In the genomic region with DNA sequence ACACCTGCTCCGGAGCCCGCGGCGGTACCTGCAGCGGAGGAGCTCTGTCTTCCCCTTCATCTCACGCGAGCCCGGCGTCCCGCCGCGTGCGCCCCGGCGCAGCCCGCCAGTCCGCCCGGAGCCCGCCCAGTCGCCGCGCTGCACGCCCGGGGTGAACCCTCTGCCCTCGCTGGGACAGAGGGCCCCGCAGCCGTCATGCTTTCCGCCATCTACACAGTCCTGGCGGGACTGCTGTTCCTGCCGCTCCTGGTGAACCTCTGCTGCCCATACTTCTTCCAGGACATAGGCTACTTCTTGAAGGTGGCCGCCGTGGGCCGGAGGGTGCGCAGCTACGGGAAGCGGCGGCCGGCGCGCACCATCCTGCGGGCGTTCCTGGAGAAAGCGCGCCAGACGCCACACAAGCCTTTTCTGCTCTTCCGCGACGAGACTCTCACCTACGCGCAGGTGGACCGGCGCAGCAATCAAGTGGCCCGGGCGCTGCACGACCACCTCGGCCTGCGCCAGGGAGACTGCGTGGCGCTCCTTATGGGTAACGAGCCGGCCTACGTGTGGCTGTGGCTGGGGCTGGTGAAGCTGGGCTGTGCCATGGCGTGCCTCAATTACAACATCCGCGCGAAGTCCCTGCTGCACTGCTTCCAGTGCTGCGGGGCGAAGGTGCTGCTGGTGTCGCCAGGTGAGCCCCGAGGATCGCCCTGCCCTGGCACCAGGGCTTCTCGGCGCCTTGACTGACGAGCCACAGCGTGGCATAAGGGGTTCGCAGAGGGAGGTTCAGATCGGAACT, we compare ENCODE assay signal across 1 cellular context.
TF ChIP-seq lines count a peak whose summit lies in the region.

No MANE protein-coding gene starts in this region.

TF ChIP-seq in HEK293, 187 proteins besides CTCF, POLR2A, EP300 and RAD21 (continued from another document):
- peak; percentile 30; the same call in 1 of the 2 replicates for TF ChIP-seq ZEB2 (tag by site-specific recombination; IDR thresholded peaks at IDR 0.05)
- TF ChIP-seq, protein P1, sequence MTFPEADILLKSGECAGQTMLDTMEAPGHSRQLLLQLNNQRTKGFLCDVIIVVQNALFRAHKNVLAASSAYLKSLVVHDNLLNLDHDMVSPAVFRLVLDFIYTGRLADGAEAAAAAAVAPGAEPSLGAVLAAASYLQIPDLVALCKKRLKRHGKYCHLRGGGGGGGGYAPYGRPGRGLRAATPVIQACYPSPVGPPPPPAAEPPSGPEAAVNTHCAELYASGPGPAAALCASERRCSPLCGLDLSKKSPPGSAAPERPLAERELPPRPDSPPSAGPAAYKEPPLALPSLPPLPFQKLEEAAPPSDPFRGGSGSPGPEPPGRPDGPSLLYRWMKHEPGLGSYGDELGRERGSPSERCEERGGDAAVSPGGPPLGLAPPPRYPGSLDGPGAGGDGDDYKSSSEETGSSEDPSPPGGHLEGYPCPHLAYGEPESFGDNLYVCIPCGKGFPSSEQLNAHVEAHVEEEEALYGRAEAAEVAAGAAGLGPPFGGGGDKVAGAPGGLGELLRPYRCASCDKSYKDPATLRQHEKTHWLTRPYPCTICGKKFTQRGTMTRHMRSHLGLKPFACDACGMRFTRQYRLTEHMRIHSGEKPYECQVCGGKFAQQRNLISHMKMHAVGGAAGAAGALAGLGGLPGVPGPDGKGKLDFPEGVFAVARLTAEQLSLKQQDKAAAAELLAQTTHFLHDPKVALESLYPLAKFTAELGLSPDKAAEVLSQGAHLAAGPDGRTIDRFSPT (tag by site-specific recombination; IDR thresholded peaks at IDR 0.05) = 0 out of 2 replicates have a peak, but pooled peaks have one; percentile 35
- peak; percentile 29 for TF ChIP-seq ZNF341 (tag by site-specific recombination; IDR thresholded peaks at IDR 0.05; ENCODE audit: low read depth)
- TF ChIP-seq SCRT1 (tag by site-specific recombination; IDR thresholded peaks at IDR 0.05; ENCODE audit: borderline replicate concordance) = 0 out of 2 replicates have a peak, but pooled peaks have one; percentile 10
- 0 out of 2 replicates have a peak, but pooled peaks have one; percentile 41 for TF ChIP-seq ZNF501 (tag by site-specific recombination; IDR thresholded peaks at IDR 0.05)
- TF ChIP-seq ZNF660 (tag by site-specific recombination; IDR thresholded peaks at IDR 0.05) = 0 out of 2 replicates have a peak, but pooled peaks have one; percentile 36
- peak; percentile 82 for TF ChIP-seq ZBTB8A (tag by site-specific recombination; IDR thresholded peaks at IDR 0.05)
- no peak for TF ChIP-seq ZNF747 (tag by site-specific recombination; IDR thresholded peaks at IDR 0.05)
- TF ChIP-seq ZNF561 (tag by site-specific recombination; IDR thresholded peaks at IDR 0.05; ENCODE audit: borderline replicate concordance) = 0 out of 2 replicates have a peak, but pooled peaks have one; percentile 47
